Comparison of ENCODE assay signal across 8 cellular contexts in the genomic region with DNA sequence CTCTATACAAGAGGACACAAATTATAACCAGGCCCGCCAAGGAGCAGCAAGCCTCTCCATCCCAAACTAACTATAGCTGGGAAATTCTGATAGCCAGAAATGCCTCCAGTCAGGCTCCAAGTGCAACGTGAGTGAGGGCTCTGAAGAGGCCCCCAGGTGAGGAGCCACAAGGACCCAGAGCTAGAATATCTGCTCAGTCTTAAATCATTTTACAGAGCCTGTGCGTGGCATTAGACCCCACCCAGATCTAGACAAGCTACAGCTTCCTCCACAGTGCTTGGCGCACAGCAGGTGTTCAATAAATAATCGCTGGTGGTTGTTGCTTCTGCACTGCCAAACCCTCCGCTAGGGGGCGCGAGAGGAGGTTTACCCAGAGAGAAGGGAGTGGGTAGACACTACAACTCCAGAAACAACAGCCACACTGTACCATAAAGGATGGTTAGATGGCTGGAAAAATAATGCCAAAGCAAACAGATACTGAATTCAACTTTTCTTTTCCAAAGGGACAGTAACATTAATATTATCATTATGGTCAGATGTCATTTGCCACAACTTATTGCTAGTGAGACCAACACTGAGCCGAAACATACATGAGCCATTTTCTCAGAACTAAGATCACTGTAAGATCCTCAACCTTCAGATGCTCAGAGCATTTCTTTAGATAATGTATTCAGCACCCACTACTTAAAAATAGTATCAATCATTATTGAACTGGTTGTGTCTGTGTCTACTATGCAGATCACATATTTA. TPM values are rescaled to one million over a fixed set of nuclear protein-coding genes. Genes with fewer than 3 reads are reported as not detected.
DNase-seq lines count a peak whose midpoint lies in the region; ATAC-seq and TF ChIP-seq lines count a peak whose summit lies in the region.

No MANE protein-coding gene starts in this region.

- H3K27ac ChIP-seq in HUES64 (ENCODE audit: low read depth, low read length): no peak overlapping the region
- H3K27ac ChIP-seq in SK-N-SH (ENCODE audit: low read depth in 2 of 2, low read length in 1 of 2): no peak overlapping the region
- no peak overlapping the region for H3K27ac ChIP-seq in heart right ventricle
- H3K27ac ChIP-seq in testis: no peak overlapping the region
- H3K27ac ChIP-seq in vagina: no peak overlapping the region

- TF ChIP-seq RAD21 in SK-N-SH (IDR thresholded peaks at IDR 0.05; ENCODE audit: low read length): peak; percentile 43

- H3K36me3 ChIP-seq in HUES64 (ENCODE audit: insufficient read depth, low read length): no peaks in the 10 kb centered on the region
- no peaks in the 10 kb centered on the region for H3K36me3 ChIP-seq in SK-N-SH (replicated peaks in 1 of 2; ENCODE audit: control insufficient read depth in 1 of 2, insufficient read depth in 2 of 2, low read length in 1 of 2)
- no peaks in the 10 kb centered on the region for H3K36me3 ChIP-seq in heart right ventricle
- no peaks in the 10 kb centered on the region for H3K36me3 ChIP-seq in testis (ENCODE audit: low read depth, missing control alignments)
- no peaks in the 10 kb centered on the region for H3K36me3 ChIP-seq in vagina

- H3K9me3 ChIP-seq in HUES64 (ENCODE audit: insufficient read depth, low read depth, low read length): no peaks in the 10 kb centered on the region
- no peaks in the 10 kb centered on the region for H3K9me3 ChIP-seq in SK-N-SH
- peaks cover 0 to 3% (median 0%) of the 10 kb centered on the region in 11 donors for H3K9me3 ChIP-seq in heart right ventricle
- no peaks in the 10 kb centered on the region for H3K9me3 ChIP-seq in testis
- no peaks in the 10 kb centered on the region for H3K9me3 ChIP-seq in vagina

- TF ChIP-seq POLR2A in testis (IDR thresholded peaks at IDR 0.05) (no peak), vagina (IDR thresholded peaks at IDR 0.05) (no peak)

- no peak for ATAC-seq in heart right ventricle

- CTCF ChIA-PET in SK-N-SH (lab: Yijun Ruan, JAX): interaction anchor here (0.6 to 2.7 kb wide), 15 partner anchors 8 to 1281 kb away, joined by 3 to 9 read pairs (median 3); no protein-coding TSS in a partner anchor

- TF ChIP-seq CTCF in GM20000 (IDR thresholded peaks at IDR 0.05; ENCODE audit: extremely low read depth, missing control alignments) (peak; percentile 59), SK-N-SH (IDR thresholded peaks at IDR 0.05) (peak; percentile 68), heart right ventricle (IDR thresholded peaks at IDR 0.05) (peak in 7 of 9 donors; percentile 24 to 46 (median 33)), testis (IDR thresholded peaks at IDR 0.05) (peak in 2 of 3 experiments; percentile 42 to 74), vagina (IDR thresholded peaks at IDR 0.05) (no peak)

- POLR2A ChIA-PET in SK-N-SH (lab: Yijun Ruan, JAX): interaction anchor here (1.3 kb wide), 1 partner anchor 30 kb away, joined by 4 read pairs; no protein-coding TSS in a partner anchor

- H4K20me1 ChIP-seq in SK-N-SH (ENCODE audit: insufficient read depth): no peaks in the 10 kb centered on the region

- peak overlapping the region; percentile 22; the same call in 1 of the 2 replicates for H3K4me3 ChIP-seq in HUES64 (ENCODE audit: low read length)
- H3K4me3 ChIP-seq in SK-N-SH (ENCODE audit: low read depth in 2 of 2, low read length in 1 of 2): peak overlapping the region in 1 of 2 experiments; percentile 48; a peak in 2 of 4 replicates
- H3K4me3 ChIP-seq in heart right ventricle: no peak overlapping the region
- no peak overlapping the region for H3K4me3 ChIP-seq in testis
- no peak overlapping the region for H3K4me3 ChIP-seq in vagina

- peaks cover 100% of the 10 kb centered on the region for H3K27me3 ChIP-seq in HUES64 (ENCODE audit: insufficient read depth, low read length)
- peaks cover 54% of the 10 kb centered on the region for H3K27me3 ChIP-seq in SK-N-SH (ENCODE audit: insufficient read depth)
- peaks cover 15 to 98% (median 92%) of the 10 kb centered on the region in 7 donors for H3K27me3 ChIP-seq in heart right ventricle
- H3K27me3 ChIP-seq in testis: no peaks in the 10 kb centered on the region
- H3K27me3 ChIP-seq in vagina: peaks cover 13% of the 10 kb centered on the region

- no peaks in the 10 kb centered on the region for H3K79me2 ChIP-seq in SK-N-SH (ENCODE audit: insufficient read depth)

- TF ChIP-seq EP300 in SK-N-SH (IDR thresholded peaks at IDR 0.05; ENCODE audit: borderline replicate concordance in 1 of 2, low read depth in 1 of 2, low read length in 1 of 2): no peak

- no peak overlapping the region for H2AFZ ChIP-seq in SK-N-SH (ENCODE audit: low read depth)

- DNase-seq in DMS153 (lab: John Stamatoyannopoulos, UW) (peak; percentile 18), DMS153 treated with DMSO at 0.1 percent for 48 hours (lab: John Stamatoyannopoulos, UW; ENCODE audit: unreplicated experiment) (no peak), GM20000 (ENCODE audit: low spot score) (peak; percentile 52), SK-N-SH (peak; percentile 59), heart right ventricle (peak in 1 of 2 donors; percentile 26), testis (peak; percentile 81), vagina (ENCODE audit: extremely low spot score in 2 of 2) (no peak)

- intact Hi-C loops in heart right ventricle (cut with DNase I) (no loop called here), testis (cut with DNase I; ENCODE audit: low total_unique reads) (no loop called here), vagina (cut with DNase I) (no loop called here)

- no peaks in the 10 kb centered on the region for H3K9me2 ChIP-seq in SK-N-SH

- H3F3A ChIP-seq in SK-N-SH (replicated peaks; ENCODE audit: insufficient read depth): no peaks in the 10 kb centered on the region

- no peak overlapping the region for H3K4me2 ChIP-seq in SK-N-SH

- H3K9ac ChIP-seq in HUES64 (ENCODE audit: low read depth, low read length) (no peak overlapping the region), SK-N-SH (no peak overlapping the region)

- H3K4me1 ChIP-seq in HUES64 (ENCODE audit: insufficient read depth, low read length) (peaks cover 45% of the 10 kb centered on the region), SK-N-SH (ENCODE audit: control insufficient read depth in 1 of 2, insufficient read depth in 2 of 2, low read depth in 1 of 2, low read length in 1 of 2) (peaks cover 0 to 2% of the 10 kb centered on the region in 2 experiments; a peak in 1 of 4 replicates), heart right ventricle (peaks cover 0 to 3% (median 0%) of the 10 kb centered on the region in 9 donors), testis (no peaks in the 10 kb centered on the region), vagina (no peaks in the 10 kb centered on the region)

- 26% methylated on average over 5 of the region's 9 CpGs for WGBS in HUES64
- WGBS in SK-N-SH (ENCODE audit: low lambda C conversion rate): 14% methylated on average over 7 of the region's 9 CpGs
- whole genome bisulfite sequencing in heart right ventricle, 2 donors: 11 to 12% methylated on average over 9 of the region's 9 CpGs
- 13 to 14% methylated on average over 9 of the region's 9 CpGs for WGBS in testis, 2 donors

TF ChIP-seq in SK-N-SH, 30 proteins besides CTCF, POLR2A, EP300 and RAD21:
- 0 out of 2 replicates have a peak, but pooled peaks have one; percentile 8 for TF ChIP-seq SMC3 (IDR thresholded peaks at IDR 0.05; ENCODE audit: low read depth, low read length)
- TF ChIP-seq, protein P1, sequence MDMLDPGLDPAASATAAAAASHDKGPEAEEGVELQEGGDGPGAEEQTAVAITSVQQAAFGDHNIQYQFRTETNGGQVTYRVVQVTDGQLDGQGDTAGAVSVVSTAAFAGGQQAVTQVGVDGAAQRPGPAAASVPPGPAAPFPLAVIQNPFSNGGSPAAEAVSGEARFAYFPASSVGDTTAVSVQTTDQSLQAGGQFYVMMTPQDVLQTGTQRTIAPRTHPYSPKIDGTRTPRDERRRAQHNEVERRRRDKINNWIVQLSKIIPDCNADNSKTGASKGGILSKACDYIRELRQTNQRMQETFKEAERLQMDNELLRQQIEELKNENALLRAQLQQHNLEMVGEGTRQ (IDR thresholded peaks at IDR 0.05; ENCODE audit: borderline replicate concordance, low read depth, low read length): no peak

RNA-seq across cellular contexts. Expression of a gene that starts 44.5 kb away (rescaled TPM):
- 0.40 TPM for polyA plus RNA-seq in HUES64 (2013, experiment 1 of 2)
- 2.3 TPM for polyA plus RNA-seq in HUES64 (2013, experiment 2 of 2)
- polyA plus RNA-seq in SK-N-SH (2012; rRNA removed): 1.3 and 2.0 TPM in 2 replicates
- 1.1 and 1.4 TPM in 2 replicates for polyA plus RNA-seq in SK-N-SH (2012; cell fraction: cytosol; rRNA removed)
- polyA plus RNA-seq in SK-N-SH (2012; cell fraction: nucleus; rRNA removed): 4.5 and 7.1 TPM in 2 replicates
- total RNA-seq in heart right ventricle: not detected
- not detected for polyA plus RNA-seq in heart right ventricle
- under 1 TPM; 0.06 to 0.31 TPM for total RNA-seq in testis
- 0.55 TPM for polyA plus RNA-seq in testis (ENCODE audit: insufficient read depth, low read depth, low replicate concordance)
- total RNA-seq in vagina: not detected

RNA-seq across cellular contexts. Expression of a gene that starts 47.3 kb away (rescaled TPM):
- 5.2 TPM for polyA plus RNA-seq in HUES64 (2013, experiment 1 of 2)
- 19.0 TPM for polyA plus RNA-seq in HUES64 (2013, experiment 2 of 2)
- polyA plus RNA-seq in SK-N-SH (2012; rRNA removed): 11.3 and 16.7 TPM in 2 replicates
- polyA plus RNA-seq in SK-N-SH (2012; cell fraction: cytosol; rRNA removed): 8.2 and 11.4 TPM in 2 replicates
- polyA plus RNA-seq in SK-N-SH (2012; cell fraction: nucleus; rRNA removed): 30.4 and 42.9 TPM in 2 replicates
- total RNA-seq in heart right ventricle: not detected
- not detected for polyA plus RNA-seq in heart right ventricle
- 1 to 10 TPM; 3.3 to 3.5 TPM for total RNA-seq in testis
- 1.4 TPM for polyA plus RNA-seq in testis (ENCODE audit: insufficient read depth, low read depth, low replicate concordance)
- total RNA-seq in vagina: not detected

Comparison
In these comparisons a context has a peak if more than half of its experiments do, and no peak if none do; other contexts are left out.
1. DNase-seq: peak in DMS153 (single experiment), GM20000 (single experiment), SK-N-SH (single experiment) and testis (single experiment); none in DMS153 treated with DMSO at 0.1 percent for 48 hours (single experiment) and vagina (0 of 2).
2. CTCF ChIP-seq: peak in GM20000 (single experiment), SK-N-SH (single experiment), heart right ventricle (7 of 9) and testis (2 of 3); none in vagina (0 of 3).